In genomic region chrX:10117301-10117700, GRCh38 we compare ENCODE assay signal across 16 cellular contexts. TPM values are rescaled to one million over a fixed set of nuclear protein-coding genes. Genes with fewer than 3 reads are reported as not detected.
DNase-seq lines count a peak whose midpoint lies in the region; ATAC-seq and TF ChIP-seq lines count a peak whose summit lies in the region.
"Had no signal": no experiment of that assay in that cellular context is flagged by ENCODE, and none has a peak within 500 bp of the region (broad histone marks: within the 10 kb centered on the region; RNA-seq: fewer than 3 reads in every experiment).

No MANE protein-coding gene starts in this region.

- H3K27ac ChIP-seq in SU-DHL-6 (ENCODE audit: low read depth, low read length): peak overlapping the region; percentile 95
- no peak overlapping the region for H3K27ac ChIP-seq in esophagus muscularis mucosa (replicated peaks in 1 of 4)
- H3K27ac ChIP-seq: 22Rv1 had no signal

- peaks cover 39% of the 10 kb centered on the region for H3F3A ChIP-seq in SU-DHL-6 (ENCODE audit: insufficient read depth)

- H3K27ac Mint-ChIP-seq in stimulated activated naive CD8-positive, alpha-beta T cell treated with anti-CD3 and anti-CD28 coated beads, Interleukin-15, amount 100 ng/mL, for 72 hours: peak overlapping the region in 1 of 2 donors; percentile 78
- peak overlapping the region; percentile 84 for H3K27ac Mint-ChIP-seq in stimulated activated effector memory CD8-positive, alpha-beta T cell treated with anti-CD3 and anti-CD28 coated beads, Interleukin-12 subunit alpha, Interleukin-12 subunit beta, amount 100 ng/mL, for 72 hours
- H3K27ac Mint-ChIP-seq: GM23338 had no signal

- H3K4me3 Mint-ChIP-seq in stimulated activated naive CD8-positive, alpha-beta T cell treated with anti-CD3 and anti-CD28 coated beads, Interleukin-15, amount 100 ng/mL, for 72 hours: peak overlapping the region in 1 of 2 donors; percentile 41
- no peak overlapping the region for H3K4me3 Mint-ChIP-seq in stimulated activated effector memory CD8-positive, alpha-beta T cell treated with anti-CD3 and anti-CD28 coated beads, Interleukin-12 subunit alpha, Interleukin-12 subunit beta, amount 100 ng/mL, for 72 hours
- H3K4me3 Mint-ChIP-seq: CD4-positive, alpha-beta T cell; GM23338 had no signal

- intact Hi-C loops in esophagus muscularis mucosa (cut with DNase I): no loop called here

- peak overlapping the region; percentile 43; the same call in 1 of the 2 replicates for H3K9ac ChIP-seq in SU-DHL-6 (ENCODE audit: low read length)

- H3K9me3 ChIP-seq in SU-DHL-6 (ENCODE audit: insufficient read depth, low read length) (no peaks in the 10 kb centered on the region), esophagus muscularis mucosa (no peaks in the 10 kb centered on the region)

- H3K79me2 ChIP-seq in SU-DHL-6 (ENCODE audit: insufficient read depth, low read length): peaks cover 24% of the 10 kb centered on the region; the same call in 1 of the 2 replicates

- 98% methylated on average over 18 of the region's 31 CpGs for WGBS in esophagus muscularis mucosa

- TF ChIP-seq CTCF in SU-DHL-6 (IDR thresholded peaks at IDR 0.05; ENCODE audit: insufficient read depth, low read length, poor library complexity, severe bottlenecking): no peak
- TF ChIP-seq CTCF in esophagus muscularis mucosa (IDR thresholded peaks at IDR 0.05): no peak

- no peaks in the 10 kb centered on the region for H3K9me3 Mint-ChIP-seq in stimulated activated naive CD8-positive, alpha-beta T cell treated with anti-CD3 and anti-CD28 coated beads, Interleukin-15, amount 100 ng/mL, for 72 hours
- H3K9me3 Mint-ChIP-seq in stimulated activated effector memory CD8-positive, alpha-beta T cell treated with anti-CD3 and anti-CD28 coated beads, Interleukin-12 subunit alpha, Interleukin-12 subunit beta, amount 100 ng/mL, for 72 hours: no peaks in the 10 kb centered on the region
- H3K9me3 Mint-ChIP-seq: CD4-positive, alpha-beta T cell had no signal

- no peaks in the 10 kb centered on the region for H3K9me2 ChIP-seq in SU-DHL-6 (replicated peaks; ENCODE audit: insufficient read depth, low read length)

- no peak for TF ChIP-seq EP300 in esophagus muscularis mucosa (IDR thresholded peaks at IDR 0.05)

- H3K4me1 Mint-ChIP-seq in stimulated activated naive CD8-positive, alpha-beta T cell treated with anti-CD3 and anti-CD28 coated beads, Interleukin-15, amount 100 ng/mL, for 72 hours: peaks cover 58% of the 10 kb centered on the region
- peaks cover 38% of the 10 kb centered on the region for H3K4me1 Mint-ChIP-seq in stimulated activated effector memory CD8-positive, alpha-beta T cell treated with anti-CD3 and anti-CD28 coated beads, Interleukin-12 subunit alpha, Interleukin-12 subunit beta, amount 100 ng/mL, for 72 hours
- H3K4me1 Mint-ChIP-seq: GM23338 had no signal

- no peaks in the 10 kb centered on the region for H4K20me1 ChIP-seq in SU-DHL-6 (ENCODE audit: low read depth, low read length)

- peak overlapping the region; percentile 49 for H3K4me2 ChIP-seq in SU-DHL-6 (ENCODE audit: low read depth, low read length, poor library complexity, severe bottlenecking)
- H3K4me2 ChIP-seq: GM23338 had no signal

- H3K27me3 ChIP-seq in SU-DHL-6 (ENCODE audit: low read length) (no peaks in the 10 kb centered on the region), esophagus muscularis mucosa (no peaks in the 10 kb centered on the region)

- H3K4me3 ChIP-seq in SU-DHL-6 (ENCODE audit: insufficient read depth, low read length, poor library complexity, severe bottlenecking) (no peak overlapping the region), esophagus muscularis mucosa (no peak overlapping the region)
- H3K4me3 ChIP-seq: GM23338 had no signal

- H3K27me3 Mint-ChIP-seq in stimulated activated naive CD8-positive, alpha-beta T cell treated with anti-CD3 and anti-CD28 coated beads, Interleukin-15, amount 100 ng/mL, for 72 hours: no peaks in the 10 kb centered on the region
- H3K27me3 Mint-ChIP-seq: CD4-positive, alpha-beta T cell; IgD-negative memory B cell had no signal

- peaks cover 43% of the 10 kb centered on the region for H3K36me3 Mint-ChIP-seq in stimulated activated effector memory CD8-positive, alpha-beta T cell treated with anti-CD3 and anti-CD28 coated beads, Interleukin-12 subunit alpha, Interleukin-12 subunit beta, amount 100 ng/mL, for 72 hours

- DNase-seq in stimulated activated naive CD8-positive, alpha-beta T cell treated with anti-CD3 and anti-CD28 coated beads, Interleukin-15, amount 100 ng/mL, for 72 hours: no peak
- DNase-seq in stimulated activated naive CD8-positive, alpha-beta T cell treated with anti-CD3 and anti-CD28 coated beads, Interleukin-15, Interleukin-2, amounts not matched to agents 100 U/mL and 50 U/mL, for 24 hours: no peak
- no peak for DNase-seq in stimulated activated effector memory CD8-positive, alpha-beta T cell treated with anti-CD3 and anti-CD28 coated beads, Interleukin-12 subunit alpha, Interleukin-12 subunit beta, amount 100 ng/mL, for 72 hours (ENCODE audit: low spot score in 2 of 2)
- DNase-seq in OCI-M2 (lab: John Stamatoyannopoulos, UW; ENCODE audit: unreplicated experiment) (no peak), NCI-H1694 treated with DMSO at 0.1 percent for 48 hours (lab: John Stamatoyannopoulos, UW) (no peak), esophagus muscularis mucosa (ENCODE audit: extremely low spot score) (no peak)
- DNase-seq: C1 segment of cervical spinal cord; CD4-positive, alpha-beta T cell; DMS79; EL; H7 had no signal

- ATAC-seq in stimulated activated naive CD8-positive, alpha-beta T cell treated with anti-CD3 and anti-CD28 coated beads, Interleukin-15, amount 100 ng/mL, for 72 hours: peak; percentile 31
- ATAC-seq in stimulated activated naive CD8-positive, alpha-beta T cell treated with anti-CD3 and anti-CD28 coated beads, Interleukin-15, Interleukin-2, amounts not matched to agents 100 U/mL and 50 U/mL, for 24 hours: no peak
- no peak for ATAC-seq in stimulated activated effector memory CD8-positive, alpha-beta T cell treated with anti-CD3 and anti-CD28 coated beads, Interleukin-12 subunit alpha, Interleukin-12 subunit beta, amount 100 ng/mL, for 72 hours
- no peak for ATAC-seq in HG03175 (IDR thresholded peaks at IDR 0.05; ENCODE audit: unreplicated experiment)
- ATAC-seq: GM23338 had no signal

- no peak for TF ChIP-seq POLR2A in esophagus muscularis mucosa (IDR thresholded peaks at IDR 0.05; ENCODE audit: low read depth)

- H2AFZ ChIP-seq in SU-DHL-6 (ENCODE audit: low read depth, low read length, severe bottlenecking): no peak overlapping the region
- H2AFZ ChIP-seq: GM23338 had no signal

- peaks cover under 1 to 46% (median 39%) of the 10 kb centered on the region in 4 donors for H3K4me1 ChIP-seq in esophagus muscularis mucosa

- H3K36me3 ChIP-seq in SU-DHL-6 (ENCODE audit: low read length) (peaks cover 9% of the 10 kb centered on the region; the same call in 1 of the 2 replicates), esophagus muscularis mucosa (peaks cover 0 to 19% (median 16%) of the 10 kb centered on the region in 4 donors)

RNA-seq across cellular contexts. Expression of gene CLCN4, which starts 39.5 kb away (rescaled TPM):
- 1 to 10 TPM in 2 of 4 donors, under 1 TPM in 2; 0.42 to 1.8 (median 1.1) TPM for total RNA-seq in esophagus muscularis mucosa
- total RNA-seq: CD4-positive, alpha-beta T cell had no signal
